ENCODE assay signal across 1 cellular context in genomic region chr18:68969027-68969426, GRCh38.
TF ChIP-seq lines count a peak whose summit lies in the region.

No MANE protein-coding gene starts in this region.

TF ChIP-seq in WTC11, 78 proteins besides CTCF, POLR2A, EP300 and RAD21 (continued from another document):
- TF ChIP-seq STAT6 (CRISPR knock-in tag; conservative IDR thresholded peaks at IDR 0.05; ENCODE audit: low read depth) (no peak), SMAD4 (CRISPR knock-in tag; IDR thresholded peaks at IDR 0.05) (no peak), ATF6 (CRISPR knock-in tag; IDR thresholded peaks at IDR 0.05) (no peak), IRF2 (CRISPR knock-in tag; IDR thresholded peaks at IDR 0.05; ENCODE audit: borderline replicate concordance, low read depth) (no peak), HMGXB4 (CRISPR knock-in tag; IDR thresholded peaks at IDR 0.05) (no peak), FOXK1 (CRISPR knock-in tag; IDR thresholded peaks at IDR 0.05) (no peak)
TF ChIP-seq in WTC11: peak in this region for 0.
